8 cellular contexts compared by ENCODE assay signal in the genomic region with DNA sequence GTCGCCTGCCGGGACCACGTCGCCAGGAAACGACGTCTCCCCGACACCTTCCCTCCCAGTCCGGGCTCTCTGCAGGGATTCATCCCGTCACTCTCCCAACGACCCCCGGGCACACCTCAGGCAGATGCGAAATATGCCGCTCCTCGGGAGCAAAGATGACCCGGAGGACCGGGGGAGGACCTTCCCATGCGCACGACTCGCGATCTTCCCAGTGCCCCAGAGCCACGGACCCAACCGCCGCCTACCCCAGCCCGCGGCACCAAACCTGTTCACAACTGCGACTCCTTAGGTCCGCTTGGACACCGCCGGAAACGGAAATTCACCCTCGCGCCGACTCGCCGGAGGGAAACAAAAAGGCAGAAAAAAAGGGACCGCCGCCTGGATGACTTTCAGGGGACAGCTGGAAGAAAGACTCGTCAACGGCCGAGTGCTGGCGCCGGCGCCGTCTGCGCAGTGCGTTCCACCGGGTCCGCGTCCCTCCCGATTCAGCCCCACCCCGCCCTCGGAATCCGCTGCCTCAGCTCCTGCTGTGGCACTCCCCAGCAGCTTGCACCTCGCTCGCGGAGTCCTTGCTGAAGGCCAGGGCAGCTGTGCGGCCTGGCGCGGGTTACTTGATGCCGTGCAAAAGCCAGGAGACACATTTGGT. TPM values are rescaled to one million over a fixed set of nuclear protein-coding genes. Genes with fewer than 3 reads are reported as not detected.
DNase-seq lines count a peak whose midpoint lies in the region; ATAC-seq and TF ChIP-seq lines count a peak whose summit lies in the region.
"Not testable (repeated sequence)": the region's sequence is repeated elsewhere in the genome, so short reads cannot be mapped to it uniquely, and the experiment has no call there.

No MANE protein-coding gene starts in this region.

- WGBS in smooth muscle cell (ENCODE audit: low lambda C conversion rate), result 2% methylated on average over 36 of the region's 60 CpGs

- not testable (repeated sequence) for H3K79me2 ChIP-seq in ACC112 (ENCODE audit: control insufficient read depth, insufficient read depth, low read length, unreplicated experiment); smooth muscle cell (ENCODE audit: low read depth)

- H3K9me3 ChIP-seq in smooth muscle cell (replicated peaks; ENCODE audit: low read depth), result not testable (repeated sequence)

- POLR2A ChIA-PET in WTC11 (lab: Charles Lee), result not testable (repeated sequence)

- not testable (repeated sequence) for H3K36me3 ChIP-seq in ACC112 (ENCODE audit: insufficient read depth, low read length); smooth muscle cell (ENCODE audit: low read depth)

- peak; percentile 73 for TF ChIP-seq POLR2A in GM18951 (IDR thresholded peaks at IDR 0.05; ENCODE audit: extremely low read depth, insufficient read depth, insufficient read length)

- H3K4me1 ChIP-seq in ACC112 (ENCODE audit: control insufficient read depth, insufficient read depth, low read length, unreplicated experiment); smooth muscle cell (ENCODE audit: low read depth): not testable (repeated sequence)

- ATAC-seq in HG03139 (IDR thresholded peaks at IDR 0.05; ENCODE audit: unreplicated experiment) (peak; percentile 85), WTC11 (peak; percentile 95)

- H3K27ac Mint-ChIP-seq in WTC11 (peak overlapping the region; percentile 96), immature natural killer cell (peak overlapping the region; percentile 94 to 96 (median 96))

- peak; percentile 64 for DNase-seq in NCI-H2196 (lab: John Stamatoyannopoulos, UW; ENCODE audit: unreplicated experiment)
- DNase-seq in WTC11 (ENCODE audit: low spot score), result peak; percentile 86
- peak; percentile 83 to 89 for DNase-seq in cardiac fibroblast (ENCODE audit: low read depth in 2 of 2)
- peak; percentile 64 to 73 (median 66) for DNase-seq in immature natural killer cell
- DNase-seq in smooth muscle cell (lab: John Stamatoyannopoulos, UW; ENCODE audit: unreplicated experiment), result peak; percentile 63

- peak overlapping the region; percentile 75 for H3K4me3 ChIP-seq in ACC112 (ENCODE audit: low read depth, low read length)
- H3K4me3 ChIP-seq in cardiac fibroblast (replicated peaks in 1 of 2; ENCODE audit: low read depth in 2 of 2, low read length in 2 of 2), result peak overlapping the region; percentile 75 to 78
- H3K4me3 ChIP-seq in smooth muscle cell, result peak overlapping the region; percentile 57

- H3K4me2 ChIP-seq in smooth muscle cell, result peak overlapping the region; percentile 86

- not testable (repeated sequence) for H3K4me1 Mint-ChIP-seq in WTC11
- H3K4me1 Mint-ChIP-seq in immature natural killer cell, result peaks cover 9 to 17% of the 10 kb centered on the region in 2 donors

- H4K20me1 ChIP-seq in smooth muscle cell (ENCODE audit: low read depth), result not testable (repeated sequence)

- H2AFZ ChIP-seq in ACC112 (ENCODE audit: low read length, unreplicated experiment), result not testable (repeated sequence)
- peak overlapping the region; percentile 8 for H2AFZ ChIP-seq in smooth muscle cell (ENCODE audit: low read depth)

- H3F3A ChIP-seq in smooth muscle cell (ENCODE audit: low read depth), result not testable (repeated sequence)

- H3K27ac ChIP-seq in ACC112 (ENCODE audit: low read depth, low read length) (peak overlapping the region; percentile 73), smooth muscle cell (ENCODE audit: low read depth) (peak overlapping the region; percentile 78)

- H3K9ac ChIP-seq in smooth muscle cell (ENCODE audit: low read depth), result peak overlapping the region; percentile 69

- H3K36me3 Mint-ChIP-seq in WTC11, immature natural killer cell: not testable (repeated sequence)

- not testable (repeated sequence) for H3K9me3 Mint-ChIP-seq in WTC11, immature natural killer cell

- not testable (repeated sequence) for H3K27me3 Mint-ChIP-seq in WTC11 (ENCODE audit: low read depth); immature natural killer cell (ENCODE audit: low read depth in 3 of 3)

- H3K27me3 ChIP-seq in ACC112 (ENCODE audit: insufficient read depth, low read length); smooth muscle cell (ENCODE audit: low read depth): not testable (repeated sequence)

- not testable (repeated sequence) for TF ChIP-seq CTCF in WTC11 (IDR thresholded peaks at IDR 0.05); cardiac fibroblast (IDR thresholded peaks at IDR 0.05; ENCODE audit: low read depth, low read length); smooth muscle cell (IDR thresholded peaks at IDR 0.05; ENCODE audit: borderline replicate concordance, insufficient read depth, poor library complexity, severe bottlenecking)

- in situ Hi-C loops in GM18951 (cut with MboI; ENCODE audit: low sequenced_read_pairs, unreplicated experiment), result loop anchor here (5.0 kb wide), 1 partner anchor 766 kb away; no protein-coding TSS in a partner anchor

- H3K4me3 Mint-ChIP-seq in WTC11 (peak overlapping the region; percentile 92), immature natural killer cell (peak overlapping the region; percentile 94 to 100 (median 99))

- CTCF ChIA-PET in WTC11 (lab: Charles Lee), result not testable (repeated sequence)

TF ChIP-seq in WTC11, 78 proteins besides CTCF, POLR2A, EP300 and RAD21:
- 0 out of 2 replicates have a peak, but pooled peaks have one; percentile 22 for TF ChIP-seq NFE2L1 (CRISPR knock-in tag; IDR thresholded peaks at IDR 0.05)
- peak; percentile 53; the same call in 1 of the 2 replicates for TF ChIP-seq CREM (CRISPR knock-in tag; IDR thresholded peaks at IDR 0.05)
- TF ChIP-seq ARID4B (CRISPR knock-in tag; IDR thresholded peaks at IDR 0.05; ENCODE audit: borderline replicate concordance), result peak; percentile 38; the same call in 1 of the 2 replicates
- peak; percentile 70 for TF ChIP-seq GABPB1 (CRISPR knock-in tag; IDR thresholded peaks at IDR 0.05)

RNA-seq across cellular contexts. Expression of gene AGAP9, which starts 29.9 kb away (rescaled TPM):
- 8.4 to 14.2 TPM (median 12.9 TPM) in 3 replicates for total RNA-seq in WTC11 (2021)
- polyA plus RNA-seq in immature natural killer cell, result 1 to 10 TPM in 1 of 3 donors, under 1 TPM in 1, not detected in 1; 0.29 to 1.1 TPM
- 5.3 and 7.9 TPM in 2 replicates for total RNA-seq in smooth muscle cell
- 2.6 and 5.0 TPM in 2 replicates for polyA plus RNA-seq in smooth muscle cell

Comparison
In these comparisons a context has a peak if more than half of its experiments do, and no peak if none do; other contexts are left out.
1. Peak in every context shown above with its lines: DNase-seq, ATAC-seq, H3K4me3 ChIP-seq and H3K27ac ChIP-seq.